ENCODE assay signal across 15 cellular contexts in genomic region chr1:224501836-224502235, GRCh38.
DNase-seq lines count a peak whose midpoint lies in the region; ATAC-seq and TF ChIP-seq lines count a peak whose summit lies in the region.
"Had no signal": no experiment of that assay in that cellular context is flagged by ENCODE, and none has a peak within 500 bp of the region (broad histone marks: within the 10 kb centered on the region; RNA-seq: fewer than 3 reads in every experiment).

No MANE protein-coding gene starts in this region.

- H3K27me3 Mint-ChIP-seq in GM23338 (ENCODE audit: insufficient read depth, low read depth, poor library complexity): peaks cover 28% of the 10 kb centered on the region

- no peak for TF ChIP-seq POLR2A in gastroesophageal sphincter (IDR thresholded peaks at IDR 0.05)

- H3K36me3 ChIP-seq in GM23338 (ENCODE audit: insufficient read depth): peaks cover 3% of the 10 kb centered on the region; the same call in 1 of the 2 replicates
- H3K36me3 ChIP-seq in RWPE2 (ENCODE audit: low read depth): no peaks in the 10 kb centered on the region
- no peaks in the 10 kb centered on the region for H3K36me3 ChIP-seq in gastroesophageal sphincter
- no peaks in the 10 kb centered on the region for H3K36me3 ChIP-seq in rectal smooth muscle tissue (ENCODE audit: control insufficient read depth, insufficient read depth, low read length)
- no peaks in the 10 kb centered on the region for H3K36me3 ChIP-seq in MG63
- H3K36me3 ChIP-seq: thoracic aorta had no signal

- H3K27ac Mint-ChIP-seq in GM23338: peak overlapping the region; percentile 90; the same call in 1 of the 2 replicates
- H3K27ac Mint-ChIP-seq: activated naive CD4-positive, alpha-beta T cell treated with anti-CD3 and anti-CD28 coated beads, Interleukin-2, amount 50 U/mL, for 72 hours had no signal

- H3K4me3 Mint-ChIP-seq in GM23338: peak overlapping the region; percentile 24; the same call in 1 of the 3 replicates

- WGBS in gastroesophageal sphincter (ENCODE audit: low coverage in 1 of 2), 2 donors: 94 to 100% methylated on average over 1 to 4 of the region's 4 CpGs

- TF ChIP-seq CTCF in GM23338 (conservative IDR thresholded peaks at IDR 0.05; ENCODE audit: low read depth in 2 of 2): no peak
- TF ChIP-seq CTCF in RWPE2 (IDR thresholded peaks at IDR 0.05; ENCODE audit: poor library complexity, severe bottlenecking): no peak
- no peak for TF ChIP-seq CTCF in gastroesophageal sphincter (IDR thresholded peaks at IDR 0.05)

- no peaks in the 10 kb centered on the region for H4K20me1 ChIP-seq in GM23338 (replicated peaks; ENCODE audit: insufficient read depth)

- peaks cover 11% of the 10 kb centered on the region for H3K36me3 Mint-ChIP-seq in GM23338 (ENCODE audit: low read depth)

- ATAC-seq in GM23338 (no peak), RWPE2 (ENCODE audit: low read depth) (no peak), gastroesophageal sphincter (no peak)
- ATAC-seq: activated naive CD4-positive, alpha-beta T cell treated with anti-CD3 and anti-CD28 coated beads, Interleukin-2, amount 50 U/mL, for 72 hours; mucosa of descending colon; psoas muscle had no signal

- no peak overlapping the region for H3K9ac ChIP-seq in rectal smooth muscle tissue (ENCODE audit: low read length)

- H3K9me3 Mint-ChIP-seq in GM23338: peaks cover 14% of the 10 kb centered on the region

- no peak for TF ChIP-seq EP300 in gastroesophageal sphincter (IDR thresholded peaks at IDR 0.05)

- H3K9me2 ChIP-seq in GM23338 (ENCODE audit: insufficient read depth): no peaks in the 10 kb centered on the region

- peak overlapping the region; percentile 99 for H3K27ac ChIP-seq in GM23338 (ENCODE audit: low read depth)
- peak overlapping the region; percentile 89 for H3K27ac ChIP-seq in RWPE2 (ENCODE audit: poor library complexity, severe bottlenecking)
- peak overlapping the region; percentile 83 to 90 (median 86) for H3K27ac ChIP-seq in gastroesophageal sphincter
- H3K27ac ChIP-seq in rectal smooth muscle tissue (ENCODE audit: low read depth, low read length): peak overlapping the region; percentile 96

- H3F3A ChIP-seq in GM23338 (replicated peaks; ENCODE audit: low read depth): peaks cover 45% of the 10 kb centered on the region

- H3K4me2 ChIP-seq in GM23338: peak overlapping the region; percentile 62; the same call in 1 of the 2 replicates

- H3K9me3 ChIP-seq in RWPE2 (ENCODE audit: severe bottlenecking): no peaks in the 10 kb centered on the region
- H3K9me3 ChIP-seq in gastroesophageal sphincter: peaks cover 0 to under 1% (median 0%) of the 10 kb centered on the region in 3 donors
- H3K9me3 ChIP-seq in MG63: peaks cover 1% of the 10 kb centered on the region; the same call in 1 of the 2 replicates
- H3K9me3 ChIP-seq: psoas muscle, thoracic aorta had no signal

- DNase-seq in GM23338 (ENCODE audit: low spot score) (no peak), RWPE2 (ENCODE audit: low spot score) (no peak), MG63 (no peak), activated T-cell treated with anti-CD3 and anti-CD28 coated beads for 4 hours (no peak), NCI-H1436 treated with DMSO at 0.1 percent for 48 hours (lab: John Stamatoyannopoulos, UW) (no peak)
- DNase-seq in activated CD8-positive, alpha-beta memory T cell treated with anti-CD3 and anti-CD28 coated beads, Interleukin-2, amount 50 U/mL, for 48 hours: no peak
- DNase-seq: activated CD4-positive, alpha-beta T cell treated with anti-CD3 and anti-CD28 coated beads for 1 hour; caudate nucleus; islet precursor cell; psoas muscle had no signal

- H3K27me3 ChIP-seq in GM23338 (ENCODE audit: insufficient read depth) (no peaks in the 10 kb centered on the region), RWPE2 (ENCODE audit: insufficient read depth, poor library complexity, severe bottlenecking) (no peaks in the 10 kb centered on the region), gastroesophageal sphincter (no peaks in the 10 kb centered on the region), rectal smooth muscle tissue (ENCODE audit: control insufficient read depth, insufficient read depth, low read length) (no peaks in the 10 kb centered on the region), MG63 (no peaks in the 10 kb centered on the region)

- H2AFZ ChIP-seq in GM23338: no peak overlapping the region

- no peaks in the 10 kb centered on the region for H3K79me2 ChIP-seq in GM23338 (replicated peaks; ENCODE audit: insufficient read depth)

- H3K4me3 ChIP-seq in GM23338 (no peak overlapping the region), RWPE2 (ENCODE audit: severe bottlenecking) (no peak overlapping the region), gastroesophageal sphincter (no peak overlapping the region), rectal smooth muscle tissue (ENCODE audit: low read length) (no peak overlapping the region), MG63 (no peak overlapping the region)
- H3K4me3 ChIP-seq: mucosa of descending colon, psoas muscle had no signal

- peaks cover 82% of the 10 kb centered on the region for H3K4me1 Mint-ChIP-seq in GM23338

- H3K4me1 ChIP-seq in GM23338 (ENCODE audit: insufficient read depth): peaks cover 61% of the 10 kb centered on the region
- H3K4me1 ChIP-seq in RWPE2 (ENCODE audit: insufficient read depth, poor library complexity, severe bottlenecking): peaks cover 51% of the 10 kb centered on the region
- peaks cover 12 to 72% (median 35%) of the 10 kb centered on the region in 3 donors for H3K4me1 ChIP-seq in gastroesophageal sphincter
- peaks cover 19% of the 10 kb centered on the region for H3K4me1 ChIP-seq in rectal smooth muscle tissue (ENCODE audit: control insufficient read depth, insufficient read depth, low read length)

TF ChIP-seq in GM23338, 12 proteins besides CTCF, POLR2A, EP300 and RAD21 (continues in another document):
- TF ChIP-seq NANOG (IDR thresholded peaks at IDR 0.05; ENCODE audit: borderline replicate concordance) (no peak), CREB1 (CRISPR knock-in tag; IDR thresholded peaks at IDR 0.05; ENCODE audit: low read depth) (no peak), REST (IDR thresholded peaks at IDR 0.05; ENCODE audit: unreplicated experiment) (no peak), JUNB (IDR thresholded peaks at IDR 0.05; ENCODE audit: unreplicated experiment) (no peak), POLR2AphosphoS5 (IDR thresholded peaks at IDR 0.05; ENCODE audit: low read depth) (no peak), ZNF331 (CRISPR knock-in tag; IDR thresholded peaks at IDR 0.05; ENCODE audit: low read depth) (no peak), ZNF114 (CRISPR knock-in tag; IDR thresholded peaks at IDR 0.05) (no peak), EZH2phosphoT487 (IDR thresholded peaks at IDR 0.05; ENCODE audit: unreplicated experiment) (no peak), ETS1 (IDR thresholded peaks at IDR 0.05) (no peak)
